ENCODE assay signal across 8 cellular contexts in the genomic region with DNA sequence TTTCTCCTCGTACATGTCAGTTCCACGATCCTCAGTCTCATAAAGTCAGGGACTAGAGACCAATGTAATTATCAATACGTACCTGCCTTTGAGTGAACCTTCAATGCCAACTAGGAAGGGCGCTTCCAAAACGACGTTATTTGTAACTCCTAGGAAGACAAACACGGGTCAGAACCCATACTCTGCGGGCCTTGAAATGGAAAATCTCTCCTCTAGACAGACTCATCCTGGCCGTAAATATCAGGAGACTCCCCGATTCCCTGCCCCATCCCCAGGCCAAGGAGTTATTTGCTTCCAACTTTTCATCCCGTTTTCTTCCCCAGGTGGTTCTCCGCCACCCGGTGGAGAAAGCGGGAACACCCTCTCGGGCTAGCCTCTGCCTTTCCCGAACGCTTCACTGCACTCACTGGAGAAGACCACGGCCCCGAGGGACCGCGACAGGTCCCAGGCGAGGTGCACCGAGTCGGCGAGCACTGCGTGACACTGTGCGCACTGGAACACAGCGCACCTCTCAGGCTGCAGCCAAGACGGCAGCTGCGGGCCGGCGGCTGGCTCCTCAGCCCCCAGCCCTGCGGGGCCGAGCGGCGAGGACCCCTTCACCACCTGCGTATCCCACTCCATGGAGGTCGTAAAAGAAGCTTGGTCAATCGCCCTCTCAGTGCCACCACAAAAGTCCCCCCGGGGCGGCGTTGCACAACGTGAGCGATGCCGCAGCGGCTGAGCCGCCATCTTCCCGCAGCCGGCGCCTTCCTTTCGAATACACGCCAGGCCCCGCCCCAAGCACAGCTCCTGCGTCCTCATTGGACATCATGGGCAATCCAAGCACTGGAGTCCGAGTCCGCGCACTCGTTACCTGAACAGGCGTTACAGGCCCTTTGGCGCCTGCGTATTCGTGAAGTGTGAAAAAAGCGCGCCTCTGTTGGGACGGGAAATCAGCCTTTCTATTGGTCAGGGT. TPM values are rescaled to one million over a fixed set of nuclear protein-coding genes. Genes with fewer than 3 reads are reported as not detected.
A peak's percentile ranks its signal among the peaks of the same experiment; 100 is the strongest.
DNase-seq lines count a peak whose midpoint lies in the region; ATAC-seq and TF ChIP-seq lines count a peak whose summit lies in the region.

OIP5 (minus strand) TSS at position 759 of the 955 bp plus-strand sequence; CDS start at position 729, 30 bp downstream.

- no peaks in the 10 kb centered on the region for H3K27me3 Mint-ChIP-seq in activated naive CD4-positive, alpha-beta T cell treated with anti-CD3 and anti-CD28 coated beads for 36 hours (ENCODE audit: low read depth)

- TF ChIP-seq CTCF in GM06990 (IDR thresholded peaks at IDR 0.05; ENCODE audit: insufficient read depth, low read length, poor library complexity, severe bottlenecking), result peak; percentile 56
- peak; percentile 64 for TF ChIP-seq CTCF in HFF-Myc (IDR thresholded peaks at IDR 0.05; ENCODE audit: low read depth, low read length, missing control alignments)
- TF ChIP-seq CTCF in omental fat pad (IDR thresholded peaks at IDR 0.05), result peak in 1 of 3 donors; percentile 62

- intact Hi-C loops in activated naive CD4-positive, alpha-beta T cell treated with anti-CD3 and anti-CD28 coated beads for 36 hours (cut with micrococcal nuclease), result loop anchor here (1.0 to 5.0 kb wide), 12 partner anchors 9 to 635 kb away; partner anchors contain the start of genes CHAC1, CHP1, DNAJC17 and INO80

- H3K9me3 Mint-ChIP-seq in activated naive CD4-positive, alpha-beta T cell treated with anti-CD3 and anti-CD28 coated beads for 36 hours, result no peaks in the 10 kb centered on the region

- H3K27me3 ChIP-seq in GM06990 (replicated peaks; ENCODE audit: control insufficient read depth, insufficient read depth, low read length), result no peaks in the 10 kb centered on the region
- H3K27me3 ChIP-seq in thymus (ENCODE audit: control insufficient read depth, insufficient read depth), result no peaks in the 10 kb centered on the region

- peaks cover 26% of the 10 kb centered on the region for H3K4me1 Mint-ChIP-seq in activated naive CD4-positive, alpha-beta T cell treated with anti-CD3 and anti-CD28 coated beads for 36 hours (ENCODE audit: low read depth)

- H3K27ac ChIP-seq in thymus (ENCODE audit: low read depth), result peak within 1 kb of the TSS; percentile 85

- DNase-seq in GM06990 (ENCODE audit: extremely low read depth, insufficient read length) (peak; percentile 92), HFF-Myc (ENCODE audit: extremely low read depth, low read depth) (peak; percentile 99), MV-4-11 (lab: John Stamatoyannopoulos, UW) (peak; percentile 100), SK-N-DZ (ENCODE audit: low spot score) (peak; percentile 100), globus pallidus (ENCODE audit: low spot score) (peak; percentile 94), omental fat pad (ENCODE audit: low spot score) (peak; percentile 90)
- DNase-seq in activated naive CD4-positive, alpha-beta T cell treated with anti-CD3 and anti-CD28 coated beads for 36 hours, result peak; percentile 100

- ATAC-seq in omental fat pad (ENCODE audit: low FRiP score), result peak; percentile 99

- WGBS in thymus, result under 1% methylated on average over 65 of the region's 65 CpGs

- H3K4me3 ChIP-seq in GM06990 (replicated peaks; ENCODE audit: low read depth, low read length) (peak within 1 kb of the TSS; percentile 97), HFF-Myc (replicated peaks; ENCODE audit: low read depth, low read length) (peak within 1 kb of the TSS; percentile 88), thymus (ENCODE audit: low read length) (peak within 1 kb of the TSS; percentile 92)

- peak within 1 kb of the TSS; percentile 98 for H3K27ac Mint-ChIP-seq in activated naive CD4-positive, alpha-beta T cell treated with anti-CD3 and anti-CD28 coated beads for 36 hours

- no peaks in the 10 kb centered on the region for H3K4me1 ChIP-seq in thymus (ENCODE audit: control insufficient read depth, insufficient read depth, low read length)

- H3K9me3 ChIP-seq in thymus (ENCODE audit: control insufficient read depth), result no peaks in the 10 kb centered on the region

- CTCF ChIA-PET in activated naive CD4-positive, alpha-beta T cell treated with anti-CD3 and anti-CD28 coated beads for 36 hours (lab: Charles Lee), result interaction anchor here (0.9 to 1.3 kb wide), 6 partner anchors 23 to 108 kb away, joined by 3 to 6 read pairs (median 4); partner anchors contain the start of genes CHP1 and EXD1

- H3K4me3 Mint-ChIP-seq in activated naive CD4-positive, alpha-beta T cell treated with anti-CD3 and anti-CD28 coated beads for 36 hours, result peak within 1 kb of the TSS; percentile 100

- H3K36me3 ChIP-seq in GM06990 (ENCODE audit: control insufficient read depth, insufficient read depth, low read length) (no peaks in the 10 kb centered on the region; the same call in 1 of the 2 replicates), thymus (ENCODE audit: control insufficient read depth, insufficient read depth) (no peaks in the 10 kb centered on the region)

- H3K36me3 Mint-ChIP-seq in activated naive CD4-positive, alpha-beta T cell treated with anti-CD3 and anti-CD28 coated beads for 36 hours (ENCODE audit: low read depth), result peaks cover 23% of the 10 kb centered on the region

RNA-seq across cellular contexts. Expression of gene OIP5, which starts in this region (rescaled TPM):
- polyA plus RNA-seq in SK-N-DZ (2014; cell fraction: cytosol; rRNA removed), result 59.5 and 75.8 TPM in 2 replicates
- polyA plus RNA-seq in SK-N-DZ (2014; cell fraction: nucleus; rRNA removed), result 53.4 and 68.8 TPM in 2 replicates
- 10 to 100 TPM in 1 of 2 experiments, 1 to 10 TPM in 1; 9.5 to 10.7 TPM for total RNA-seq in activated naive CD4-positive, alpha-beta T cell treated with anti-CD3 and anti-CD28 coated beads for 36 hours
- total RNA-seq in omental fat pad, result under 1 TPM in 2 of 4 donors, not detected in 2; 0.46 to 0.48 TPM
- polyA plus RNA-seq in thymus, result 2.4 TPM

Comparison
In these comparisons a context has a peak if more than half of its experiments do, and no peak if none do; other contexts are left out.
1. Peak in every context shown above with its lines: DNase-seq, ATAC-seq, H3K4me3 ChIP-seq and H3K27ac ChIP-seq.
2. RNA of gene OIP5 (total RNA-seq): 9.5 to 10.7 TPM in activated naive CD4-positive, alpha-beta T cell treated with anti-CD3 and anti-CD28 coated beads for 36 hours; 0.46 to 0.48 TPM in omental fat pad; every median in the first group is over 4 times any median in the second.
3. Peak in DNase-seq and ATAC-seq in omental fat pad; RNA of the gene not detected or under 1 TPM.